In genomic region chr7:867406-868188, GRCh38 we compare ENCODE assay signal across 1 cellular context.
TF ChIP-seq lines count a peak whose summit lies in the region.

No MANE protein-coding gene starts in this region.

TF ChIP-seq in GM23338, 12 proteins besides CTCF, POLR2A, EP300 and RAD21 (continued from another document):
- TF ChIP-seq EZH2 (IDR thresholded peaks at IDR 0.05; ENCODE audit: low read depth, unreplicated experiment) (no peak), JUNB (IDR thresholded peaks at IDR 0.05; ENCODE audit: unreplicated experiment) (no peak), ZNF114 (CRISPR knock-in tag; IDR thresholded peaks at IDR 0.05) (no peak), CREB1 (CRISPR knock-in tag; IDR thresholded peaks at IDR 0.05; ENCODE audit: low read depth) (no peak), ZNF462 (CRISPR knock-in tag; IDR thresholded peaks at IDR 0.05) (no peak), ZNF331 (CRISPR knock-in tag; IDR thresholded peaks at IDR 0.05; ENCODE audit: low read depth) (no peak), EZH2phosphoT487 (IDR thresholded peaks at IDR 0.05; ENCODE audit: unreplicated experiment) (no peak), ETS1 (IDR thresholded peaks at IDR 0.05) (no peak), NANOG (IDR thresholded peaks at IDR 0.05; ENCODE audit: borderline replicate concordance) (no peak)
